8 cellular contexts compared by ENCODE assay signal in the genomic region with DNA sequence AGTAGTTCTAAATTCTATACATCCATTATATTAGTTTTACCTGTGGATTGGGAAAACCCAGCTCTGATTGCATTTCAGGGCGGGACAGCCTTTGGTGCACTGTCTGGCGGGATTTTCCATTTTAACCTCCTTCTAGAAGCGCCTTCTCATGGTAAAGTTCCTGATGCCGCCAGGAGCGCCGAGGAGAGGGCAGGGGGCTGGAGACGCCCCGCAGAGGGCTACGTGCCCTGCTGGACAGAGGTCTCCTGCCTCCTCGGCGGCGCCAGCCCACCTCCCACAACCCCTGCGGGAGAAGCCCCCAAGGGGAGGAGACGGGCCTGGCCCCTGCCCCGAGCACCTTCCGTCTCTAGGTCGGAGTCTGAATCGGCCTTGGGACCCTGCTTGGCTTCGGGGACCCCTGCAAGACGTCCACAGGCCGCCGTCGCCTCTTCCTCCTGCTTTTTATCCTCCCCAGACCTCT. TPM values are rescaled to one million over a fixed set of nuclear protein-coding genes. Genes with fewer than 3 reads are reported as not detected.
DNase-seq lines count a peak whose midpoint lies in the region; ATAC-seq and TF ChIP-seq lines count a peak whose summit lies in the region.

No MANE protein-coding gene starts in this region.

- no peaks in the 10 kb centered on the region for H3K79me2 ChIP-seq in OCI-LY1 (ENCODE audit: insufficient read depth, low read length)

- H3K4me2 ChIP-seq in OCI-LY1 (ENCODE audit: low read length), result peak overlapping the region; percentile 57

- peak overlapping the region; percentile 37 for H3K4me3 ChIP-seq in OCI-LY1 (ENCODE audit: low read depth, low read length, poor library complexity, severe bottlenecking)
- peak overlapping the region; percentile 56 to 81 (median 73) for H3K4me3 ChIP-seq in gastrocnemius medialis

- no peak for TF ChIP-seq POLR2A in gastrocnemius medialis (IDR thresholded peaks at IDR 0.05)

- no peaks in the 10 kb centered on the region for H3F3A ChIP-seq in OCI-LY1 (ENCODE audit: insufficient read depth, low read length)

- peaks cover 9% of the 10 kb centered on the region for H3K4me1 ChIP-seq in OCI-LY1 (ENCODE audit: insufficient read depth, low read length, severe bottlenecking)
- H3K4me1 ChIP-seq in gastrocnemius medialis, result peaks cover 12 to 26% of the 10 kb centered on the region in 2 donors

- no peak overlapping the region for H3K9ac ChIP-seq in OCI-LY1 (ENCODE audit: low read length)

- H3K27me3 ChIP-seq in OCI-LY1 (ENCODE audit: insufficient read depth, low read length), result no peaks in the 10 kb centered on the region
- no peaks in the 10 kb centered on the region for H3K27me3 ChIP-seq in gastrocnemius medialis

- no peaks in the 10 kb centered on the region for H3K9me2 ChIP-seq in OCI-LY1 (ENCODE audit: low read depth, low read length)

- intact Hi-C loops in gastrocnemius medialis (cut with DNase I; ENCODE audit: low total_unique reads), result no loop called here

- H4K20me1 ChIP-seq in OCI-LY1 (ENCODE audit: insufficient read depth, low read length), result no peaks in the 10 kb centered on the region

- H3K36me3 ChIP-seq in OCI-LY1 (ENCODE audit: insufficient read depth, low read length), result no peaks in the 10 kb centered on the region
- no peaks in the 10 kb centered on the region for H3K36me3 ChIP-seq in gastrocnemius medialis

- no peak for TF ChIP-seq CTCF in OCI-LY1 (IDR thresholded peaks at IDR 0.05; ENCODE audit: low read length)
- TF ChIP-seq CTCF in gastrocnemius medialis (IDR thresholded peaks at IDR 0.05 in 4 of 5, conservative IDR thresholded peaks at IDR 0.05 in 1 of 5), result no peak

- DNase-seq in gastrocnemius medialis (no peak), AG08395 (ENCODE audit: low spot score) (no peak), NCI-H1092 (lab: John Stamatoyannopoulos, UW) (no peak), GM03348 (ENCODE audit: low spot score) (no peak)

- in situ Hi-C loops in gastrocnemius medialis (cut with MboI; ENCODE audit: low sequenced_read_pairs in 4 of 4), result no loop called here

- ATAC-seq in GM19035 (IDR thresholded peaks at IDR 0.05; ENCODE audit: unreplicated experiment) (peak; percentile 19), esophagus mucosa (peak; percentile 3), gastrocnemius medialis (no peak), GM21367 (IDR thresholded peaks at IDR 0.05; ENCODE audit: unreplicated experiment) (no peak)

- no peaks in the 10 kb centered on the region for H3K9me3 ChIP-seq in OCI-LY1 (ENCODE audit: low read length)
- H3K9me3 ChIP-seq in gastrocnemius medialis, result no peaks in the 10 kb centered on the region

- no peak overlapping the region for H3K27ac ChIP-seq in OCI-LY1 (ENCODE audit: low read depth, low read length, poor library complexity, severe bottlenecking)
- H3K27ac ChIP-seq in gastrocnemius medialis, result peak overlapping the region; percentile 90 to 96 (median 94)

- H2AFZ ChIP-seq in OCI-LY1 (ENCODE audit: low read length), result no peak overlapping the region

RNA-seq across cellular contexts. Expression of a gene that starts 1.2 kb away (rescaled TPM):
- total RNA-seq in esophagus mucosa (0.64 TPM), gastrocnemius medialis (10 to 100 TPM; 17.6 to 68.9 (median 33.3) TPM)

RNA-seq across cellular contexts. Expression of a gene that starts 11.9 kb away (rescaled TPM):
- total RNA-seq in esophagus mucosa, result 13.3 TPM
- total RNA-seq in gastrocnemius medialis, result 10 to 100 TPM; 44.8 to 76.2 (median 61.7) TPM

RNA-seq across cellular contexts. Expression of a gene that starts 18.6 kb away (rescaled TPM):
- total RNA-seq in esophagus mucosa (4.2 TPM), gastrocnemius medialis (not detected)

RNA-seq across cellular contexts. Expression of a gene that starts 31.7 kb away (rescaled TPM):
- total RNA-seq in esophagus mucosa (26.3 TPM), gastrocnemius medialis (10 to 100 TPM; 25.4 to 36.4 (median 26.3) TPM)

RNA-seq across cellular contexts. Expression of a gene that starts 32.0 kb away (rescaled TPM):
- total RNA-seq in esophagus mucosa, result 0.20 TPM
- not detected for total RNA-seq in gastrocnemius medialis

Comparison
In these comparisons a context has a peak if more than half of its experiments do, and no peak if none do; other contexts are left out.
1. ATAC-seq: peak in GM19035 (single experiment) and esophagus mucosa (single experiment); none in gastrocnemius medialis (0 of 2) and GM21367 (single experiment).
2. RNA of a gene that starts 1.2 kb away (total RNA-seq): 17.6 to 68.9 TPM in gastrocnemius medialis; 0.64 TPM in esophagus mucosa (single experiment); every median in the first group is over 10 times any median in the second.